Comparison of ENCODE assay signal across 39 cellular contexts in genomic region chr21:44314128-44314527, GRCh38. TPM values are rescaled to one million over a fixed set of nuclear protein-coding genes. Genes with fewer than 3 reads are reported as not detected.
"Had no signal": no experiment of that assay in that cellular context is flagged by ENCODE, and none has a peak within 500 bp of the region (broad histone marks: within the 10 kb centered on the region; RNA-seq: fewer than 3 reads in every experiment).

No MANE protein-coding gene starts in this region.

- H3K4me3 ChIP-seq: adrenal gland, body of pancreas, breast epithelium had no signal

- H3K9me3 ChIP-seq: adrenal gland, body of pancreas, breast epithelium had no signal

- H3K27ac ChIP-seq: adrenal gland, body of pancreas, brain microvascular endothelial cell, breast epithelium, VCaP had no signal

- H3K4me1 ChIP-seq: adrenal gland, body of pancreas, breast epithelium had no signal

- DNase-seq: activated B cell treated with CpG ODN at 0.5 μM for 24 hours; activated CD4-positive, alpha-beta memory T cell treated with anti-CD3 and anti-CD28 coated beads for 36 hours; activated CD4-positive, alpha-beta T cell treated with anti-CD3 and anti-CD28 coated beads for 4 hours; activated CD4-positive, alpha-beta T cell treated with anti-CD3 and anti-CD28 coated beads, Interleukin-2, amount 10 ng/mL, durations not matched to agents 24 days and 14 days; activated CD4-positive, alpha-beta T cell treated with anti-CD3 and anti-CD28 coated beads, Interleukin-2, amount 50 U/mL, for 1 hour; activated CD4-positive, alpha-beta T cell treated with anti-CD3 and anti-CD28 coated beads, Interleukin-2, amount 50 U/mL, for 4 hours; activated CD4-positive, CD25-positive, alpha-beta regulatory T cell treated with anti-CD3 and anti-CD28 coated beads, Interleukin-2, amount 50 U/mL, for 72 hours; activated CD8-positive, alpha-beta memory T cell treated with anti-CD3 and anti-CD28 coated beads, Interleukin-2, amount 50 U/mL, for 4 hours; activated CD8-positive, alpha-beta T cell treated with anti-CD3 and anti-CD28 coated beads for 36 hours; activated effector memory CD4-positive, alpha-beta T cell treated with anti-CD3 and anti-CD28 coated beads, Interleukin-2, amount 50 U/mL, for 16 hours; activated gamma-delta T cell treated with Interleukin-2 at 50 U/mL for 16 hours; activated naive CD4-positive, alpha-beta T cell; activated naive CD4-positive, alpha-beta T cell treated with anti-CD3 and anti-CD28 coated beads for 36 hours; activated naive CD4-positive, alpha-beta T cell treated with anti-CD3 and anti-CD28 coated beads, Interleukin-2, amount 50 U/mL, for 16 hours; activated naive CD8-positive, alpha-beta T cell treated with anti-CD3 and anti-CD28 coated beads for 36 hours; activated T-cell treated with anti-CD3 and anti-CD28 coated beads for 4 hours; activated T-cell treated with anti-CD3 and anti-CD28 coated beads, Interleukin-2, amount 50 U/mL, for 1 hour; activated T-cell treated with anti-CD3 and anti-CD28 coated beads, Interleukin-2, amount 50 U/mL, for 4 hours; activated T-cell treated with anti-CD3 and anti-CD28 coated beads, Interleukin-2, amount 50 U/mL, for 72 hours; adrenal gland; amniotic stem cell; aorta; body of pancreas; brain microvascular endothelial cell; central memory CD4-positive, alpha-beta T cell; cerebellar nuclear complex; T-helper 1 cell; T-helper 2 cell; T-helper 9 cell had no signal

- ATAC-seq: activated CD8-positive, alpha-beta T cell treated with anti-CD3 and anti-CD28 coated beads for 36 hours; activated naive CD4-positive, alpha-beta T cell treated with anti-CD3 and anti-CD28 coated beads, Interleukin-2, amount 50 U/mL, for 72 hours; activated T-cell treated with anti-CD3 and anti-CD28 coated beads, Interleukin-2, amount 50 U/mL, for 4 hours; activated T-cell treated with anti-CD3 and anti-CD28 coated beads, Interleukin-2, amount 50 U/mL, for 72 hours; activated T-helper 17 cell treated with anti-CD3 and anti-CD28 coated beads, Interleukin-2, amount 50 U/mL, for 72 hours; body of pancreas had no signal

- H3K27me3 ChIP-seq: adrenal gland, body of pancreas, brain microvascular endothelial cell, breast epithelium had no signal

- H3K36me3 ChIP-seq: breast epithelium had no signal

- FAIRE-seq: astrocyte, TTC549 had no signal

RNA-seq across cellular contexts. Expression of gene AIRE, which starts 28.5 kb away (rescaled TPM):
- total RNA-seq: activated B cell treated with CpG ODN at 0.5 μM for 24 hours; activated CD4-positive, alpha-beta memory T cell treated with anti-CD3 and anti-CD28 coated beads for 36 hours; activated CD4-positive, alpha-beta T cell treated with anti-CD3 and anti-CD28 coated beads, Interleukin-2, amount 10 ng/mL, durations not matched to agents 24 days and 14 days; activated CD8-positive, alpha-beta memory T cell treated with anti-CD3 and anti-CD28 coated beads for 36 hours; activated CD8-positive, alpha-beta T cell treated with anti-CD3 and anti-CD28 coated beads for 36 hours; activated naive CD4-positive, alpha-beta T cell treated with anti-CD3 and anti-CD28 coated beads for 36 hours; activated naive CD4-positive, alpha-beta T cell treated with anti-CD3 and anti-CD28 coated beads, Interleukin-2, amount 50 U/mL, for 72 hours; activated naive CD8-positive, alpha-beta T cell treated with anti-CD3 and anti-CD28 coated beads for 36 hours; activated T-cell treated with anti-CD3 and anti-CD28 coated beads, Interleukin-2, amount 50 U/mL, for 4 hours; activated T-cell treated with anti-CD3 and anti-CD28 coated beads, Interleukin-2, amount 50 U/mL, for 72 hours; activated T-helper 1 cell treated with anti-CD3 and anti-CD28 coated beads, Interleukin-12 subunit alpha, Interleukin-12 subunit beta, Interleukin-2, Interleukin-4 antibody, amounts not matched to agents 30 ng/mL and 10 ng/mL and 1 ng/mL, durations not matched to agents 14 hours and 24 hours and 36 hours; activated T-helper 17 cell treated with anti-CD3 and anti-CD28 coated beads, Interleukin-2, amount 50 U/mL, for 72 hours; breast epithelium; chondrocyte had no signal
- polyA plus RNA-seq: aorta had no signal

RNA-seq across cellular contexts. Expression of gene DNMT3L, which starts 52.4 kb away (rescaled TPM):
- total RNA-seq: activated B cell treated with CpG ODN at 0.5 μM for 24 hours; activated CD4-positive, alpha-beta memory T cell treated with anti-CD3 and anti-CD28 coated beads for 36 hours; activated CD4-positive, alpha-beta T cell treated with anti-CD3 and anti-CD28 coated beads, Interleukin-2, amount 10 ng/mL, durations not matched to agents 24 days and 14 days; activated CD8-positive, alpha-beta memory T cell treated with anti-CD3 and anti-CD28 coated beads for 36 hours; activated CD8-positive, alpha-beta T cell treated with anti-CD3 and anti-CD28 coated beads for 36 hours; activated naive CD4-positive, alpha-beta T cell treated with anti-CD3 and anti-CD28 coated beads for 36 hours; activated naive CD4-positive, alpha-beta T cell treated with anti-CD3 and anti-CD28 coated beads, Interleukin-2, amount 50 U/mL, for 72 hours; activated naive CD8-positive, alpha-beta T cell treated with anti-CD3 and anti-CD28 coated beads for 36 hours; activated T-cell treated with anti-CD3 and anti-CD28 coated beads, Interleukin-2, amount 50 U/mL, for 4 hours; activated T-cell treated with anti-CD3 and anti-CD28 coated beads, Interleukin-2, amount 50 U/mL, for 72 hours; activated T-helper 1 cell treated with anti-CD3 and anti-CD28 coated beads, Interleukin-12 subunit alpha, Interleukin-12 subunit beta, Interleukin-2, Interleukin-4 antibody, amounts not matched to agents 30 ng/mL and 10 ng/mL and 1 ng/mL, durations not matched to agents 14 hours and 24 hours and 36 hours; activated T-helper 17 cell treated with anti-CD3 and anti-CD28 coated beads, Interleukin-2, amount 50 U/mL, for 72 hours; adrenal gland; aorta; astrocyte; body of pancreas; breast epithelium; cardiac septum; chondrocyte had no signal
- polyA plus RNA-seq: adrenal gland, aorta had no signal
